In the genomic region with DNA sequence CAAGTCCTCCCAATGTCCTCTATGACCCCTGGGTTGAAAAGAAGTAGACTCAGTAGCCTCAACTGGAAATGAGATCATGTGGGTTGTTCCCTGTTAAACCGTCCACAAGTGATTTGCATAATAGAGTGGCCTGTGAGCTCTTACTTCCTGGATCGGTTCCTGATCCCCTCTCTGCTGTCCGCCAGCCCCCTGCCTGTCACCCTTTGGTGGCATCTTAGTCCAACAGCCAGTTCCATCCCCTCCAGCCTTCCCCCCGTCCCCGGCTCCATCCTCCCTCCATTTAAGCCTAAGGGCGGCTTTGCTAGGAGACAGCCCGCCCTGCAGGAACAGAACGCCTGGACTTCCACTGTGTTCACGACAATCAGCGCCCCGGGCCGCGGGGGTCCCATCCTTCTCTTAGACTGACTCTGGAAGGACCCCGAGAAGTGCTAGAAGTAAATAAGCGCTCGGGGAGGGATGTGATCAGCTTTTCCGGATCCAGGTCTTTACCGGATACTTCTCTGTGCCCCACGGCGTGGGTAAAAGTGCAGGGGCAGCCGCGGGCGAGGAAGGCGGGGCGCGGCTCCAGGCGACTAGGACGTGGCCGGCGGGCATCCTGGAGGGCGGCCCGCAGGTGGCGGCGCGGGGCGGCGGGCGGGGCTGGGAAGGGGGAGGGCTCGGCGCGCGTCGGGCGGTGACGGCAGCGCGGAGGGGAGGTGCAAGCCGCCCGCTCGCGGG, we compare ENCODE assay signal across 8 cellular contexts. TPM values are rescaled to one million over a fixed set of nuclear protein-coding genes. Genes with fewer than 3 reads are reported as not detected.
DNase-seq lines count a peak whose midpoint lies in the region; ATAC-seq and TF ChIP-seq lines count a peak whose summit lies in the region.

No MANE protein-coding gene starts in this region.

- no peak overlapping the region for H3K4ac ChIP-seq in neuronal stem cell (ENCODE audit: low read length)

- H3K36me3 Mint-ChIP-seq in CD8-positive, alpha-beta T cell: peaks cover 5% of the 10 kb centered on the region

- H3K4me1 ChIP-seq in CD8-positive, alpha-beta T cell (ENCODE audit: insufficient read depth, low read length): peaks cover 20% of the 10 kb centered on the region
- H3K4me1 ChIP-seq in foreskin keratinocyte: peaks cover 3% of the 10 kb centered on the region
- peaks cover 3 to 13% of the 10 kb centered on the region in 2 donors for H3K4me1 ChIP-seq in neuronal stem cell (ENCODE audit: control insufficient read depth in 2 of 2, insufficient read depth in 1 of 2, low read depth in 1 of 2, low read length in 2 of 2)

- no peak for TF ChIP-seq CTCF in CD8-positive, alpha-beta T cell (IDR thresholded peaks at IDR 0.05)
- peak; percentile 13 for TF ChIP-seq CTCF in foreskin keratinocyte (conservative IDR thresholded peaks at IDR 0.05)

- no CpG with 5 or more reads among the region's 51 CpGs for WGBS in neuronal stem cell (ENCODE audit: extremely low coverage in 2 of 2, insufficient read length in 2 of 2, insufficient replicate concordance in 1 of 2), 2 donors

- DNase-seq in CD8-positive, alpha-beta T cell: peak; percentile 56 to 81 (median 65)
- DNase-seq in activated gamma-delta T cell treated with Interleukin-2 at 50 U/mL for 16 hours (peak; percentile 63), foreskin keratinocyte (no peak), neuronal stem cell (ENCODE audit: low spot score) (no peak), substantia nigra (lab: John Stamatoyannopoulos, UW) (peak in 39 of 49 donors; percentile 12 to 86 (median 55))

- CTCF ChIA-PET in CD8-positive, alpha-beta T cell (lab: Charles Lee): interaction anchor here (1.1 to 1.5 kb wide), 2 partner anchors 49 to 86 kb away, joined by 3 to 4 read pairs; no protein-coding TSS in a partner anchor

- H4K91ac ChIP-seq in neuronal stem cell (ENCODE audit: low read depth, low read length, poor library complexity): no peak overlapping the region

- peak overlapping the region; percentile 98 for H3K27ac Mint-ChIP-seq in CD8-positive, alpha-beta T cell

- peak; percentile 87 for TF ChIP-seq POLR2A in Raji (IDR thresholded peaks at IDR 0.05; ENCODE audit: insufficient read depth, low read depth, low read length)

- POLR2A ChIA-PET in CD8-positive, alpha-beta T cell (lab: Charles Lee): interaction anchor here (1.7 kb wide), 1 partner anchor 51 kb away, joined by 11 read pairs; the partner anchor contains the start of gene ULK4

- no peaks in the 10 kb centered on the region for H3K27me3 Mint-ChIP-seq in CD8-positive, alpha-beta T cell (ENCODE audit: low read depth)

- H3K9ac ChIP-seq in neuronal stem cell (ENCODE audit: low read depth, low read length, poor library complexity): no peak overlapping the region

- H3K4me1 Mint-ChIP-seq in CD8-positive, alpha-beta T cell (ENCODE audit: low read depth): peaks cover 35% of the 10 kb centered on the region

- no peak overlapping the region for H3K14ac ChIP-seq in neuronal stem cell (ENCODE audit: low read length)

- peak overlapping the region; percentile 55 for H3K18ac ChIP-seq in neuronal stem cell (ENCODE audit: low read length)

- no peak overlapping the region for H2BK12ac ChIP-seq in neuronal stem cell (ENCODE audit: low read length)

- H3K4me2 ChIP-seq in neuronal stem cell (ENCODE audit: insufficient read depth, low read length, poor library complexity, severe bottlenecking): peak overlapping the region; percentile 48

- H2BK120ac ChIP-seq in neuronal stem cell (ENCODE audit: low read depth, low read length): no peak overlapping the region

- H3K9me3 ChIP-seq in CD8-positive, alpha-beta T cell (ENCODE audit: low read length): no peaks in the 10 kb centered on the region
- no peaks in the 10 kb centered on the region for H3K9me3 ChIP-seq in neuronal stem cell (replicated peaks in 1 of 2; ENCODE audit: control insufficient read depth in 2 of 2, insufficient read depth in 1 of 2, low read depth in 1 of 2, low read length in 2 of 2)

- H4K8ac ChIP-seq in neuronal stem cell (ENCODE audit: low read depth, low read length): no peak overlapping the region

- peak; percentile 73 for ATAC-seq in CD8-positive, alpha-beta T cell
- ATAC-seq in GM19324 (IDR thresholded peaks at IDR 0.05; ENCODE audit: low FRiP score, unreplicated experiment) (peak; percentile 65), HG03439 (IDR thresholded peaks at IDR 0.05; ENCODE audit: unreplicated experiment) (peak; percentile 78), foreskin keratinocyte (peak; percentile 75)

- no peaks in the 10 kb centered on the region for H3K9me3 Mint-ChIP-seq in CD8-positive, alpha-beta T cell

- H2AK5ac ChIP-seq in neuronal stem cell (ENCODE audit: low read depth, low read length): no peak overlapping the region

- H3K4me3 Mint-ChIP-seq in CD8-positive, alpha-beta T cell: peak overlapping the region; percentile 91

- no peak overlapping the region for H2BK15ac ChIP-seq in neuronal stem cell (ENCODE audit: low read length)

- H3K79me1 ChIP-seq in neuronal stem cell (ENCODE audit: low read depth, low read length): peaks cover 3% of the 10 kb centered on the region

- H3K27ac ChIP-seq in CD8-positive, alpha-beta T cell (ENCODE audit: low read depth, low read length): peak overlapping the region; percentile 72
- H3K27ac ChIP-seq in foreskin keratinocyte: peak overlapping the region; percentile 59
- H3K27ac ChIP-seq in neuronal stem cell (replicated peaks; ENCODE audit: low read length): no peak overlapping the region
- H3K27ac ChIP-seq in substantia nigra (ENCODE audit: low read depth, low read length, poor library complexity, severe bottlenecking): peak overlapping the region; percentile 76

- H2AFZ ChIP-seq in neuronal stem cell (ENCODE audit: low read length): peak overlapping the region; percentile 91

- intact Hi-C loops in CD8-positive, alpha-beta T cell (cut with DNase I, micrococcal nuclease): loop anchor here (1.0 to 5.0 kb wide), 8 partner anchors 51 to 1704 kb away; partner anchors contain the start of genes ULK4 (in 2 of the 2), ANO10 (in 1 of the 2), CTNNB1 (in 1 of the 2) and EIF1B (in 1 of the 2)

- no peaks in the 10 kb centered on the region for H3K27me3 ChIP-seq in CD8-positive, alpha-beta T cell (ENCODE audit: insufficient read depth, low read length)
- H3K27me3 ChIP-seq in foreskin keratinocyte: no peaks in the 10 kb centered on the region
- no peaks in the 10 kb centered on the region for H3K27me3 ChIP-seq in neuronal stem cell (ENCODE audit: control insufficient read depth in 3 of 3, insufficient read depth in 3 of 3, low read depth in 1 of 3, low read length in 3 of 3)

- H3K36me3 ChIP-seq in CD8-positive, alpha-beta T cell (ENCODE audit: insufficient read depth, low read length): no peaks in the 10 kb centered on the region
- H3K36me3 ChIP-seq in neuronal stem cell (replicated peaks in 1 of 2; ENCODE audit: control insufficient read depth in 2 of 2, insufficient read depth in 2 of 2, low read length in 2 of 2): peaks cover 0 to 12% of the 10 kb centered on the region in 2 donors

- H3K23ac ChIP-seq in neuronal stem cell (ENCODE audit: low read depth, low read length, poor library complexity): no peak overlapping the region

- H2BK5ac ChIP-seq in neuronal stem cell (ENCODE audit: low read length): peak overlapping the region; percentile 77

- H3K4me3 ChIP-seq in CD8-positive, alpha-beta T cell (ENCODE audit: low read depth, low read length): peak overlapping the region; percentile 89
- H3K4me3 ChIP-seq in neuronal stem cell (ENCODE audit: low read length in 2 of 2): peak overlapping the region; percentile 73 to 77

RNA-seq across cellular contexts. Expression of gene ULK4, which starts 51.2 kb away (rescaled TPM):
- total RNA-seq in CD8-positive, alpha-beta T cell: 10 to 100 TPM; 11.9 to 15.1 TPM
- total RNA-seq in foreskin keratinocyte: 6.8 and 7.4 TPM in 2 replicates
- polyA plus RNA-seq in foreskin keratinocyte: 4.5 and 5.6 TPM in 2 replicates
- 1.2 TPM for polyA plus RNA-seq in neuronal stem cell (2013, experiment 1 of 2)
- polyA plus RNA-seq in neuronal stem cell (2013, experiment 2 of 2): 1.2 TPM

Comparison
In these comparisons a context has a peak if more than half of its experiments do, and no peak if none do; other contexts are left out.
1. DNase-seq: peak in CD8-positive, alpha-beta T cell (7 of 7), activated gamma-delta T cell treated with Interleukin-2 at 50 U/mL for 16 hours (single experiment) and substantia nigra (39 of 49); none in foreskin keratinocyte (0 of 2) and neuronal stem cell (single experiment).
2. Peak in every context shown above with its lines, with median percentiles within 50 percentile points of each other: ATAC-seq.